16 cellular contexts compared by ENCODE assay signal in genomic region chr20:36238153-36238552, GRCh38. TPM values are rescaled to one million over a fixed set of nuclear protein-coding genes. Genes with fewer than 3 reads are reported as not detected.
DNase-seq lines count a peak whose midpoint lies in the region; ATAC-seq and TF ChIP-seq lines count a peak whose summit lies in the region.
"Had no signal": no experiment of that assay in that cellular context is flagged by ENCODE, and none has a peak within 500 bp of the region (broad histone marks: within the 10 kb centered on the region; RNA-seq: fewer than 3 reads in every experiment).

No MANE protein-coding gene starts in this region.

- H3K79me2 ChIP-seq in PC-3 (ENCODE audit: low read length) (peaks cover 66% of the 10 kb centered on the region), hepatocyte (peaks cover 65% of the 10 kb centered on the region)

- H3K36me3 Mint-ChIP-seq in activated naive CD4-positive, alpha-beta T cell treated with anti-CD3 and anti-CD28 coated beads, Interleukin-2, amount 50 U/mL, for 24 hours = peaks cover 8% of the 10 kb centered on the region
- peaks cover 3% of the 10 kb centered on the region for H3K36me3 Mint-ChIP-seq in type B pancreatic cell

- POLR2A ChIA-PET in PC-3 (lab: Charles Lee; ENCODE audit: unreplicated experiment) = no interaction called here

- TF ChIP-seq CTCF in PC-3 (conservative IDR thresholded peaks at IDR 0.05; ENCODE audit: low read depth, low read length) (no peak), hepatocyte (IDR thresholded peaks at IDR 0.05; ENCODE audit: poor library complexity) (no peak), type B pancreatic cell (conservative IDR thresholded peaks at IDR 0.05) (no peak), lower lobe of right lung (IDR thresholded peaks at IDR 0.05) (no peak)

- H3K4me1 ChIP-seq in PC-3 (ENCODE audit: insufficient read depth, low read length) = peaks cover 21% of the 10 kb centered on the region
- peaks cover 8% of the 10 kb centered on the region for H3K4me1 ChIP-seq in hepatocyte (ENCODE audit: insufficient read depth)
- H3K4me1 ChIP-seq in lower lobe of right lung = peaks cover 23% of the 10 kb centered on the region

- H3K4me3 Mint-ChIP-seq in activated naive CD4-positive, alpha-beta T cell treated with anti-CD3 and anti-CD28 coated beads, Interleukin-2, amount 50 U/mL, for 24 hours = peak overlapping the region; percentile 79
- H3K4me3 Mint-ChIP-seq in type B pancreatic cell = peak overlapping the region; percentile 54

- CTCF ChIA-PET in PC-3 (lab: Charles Lee) = no interaction called here

- no peak overlapping the region for H3K4me3 ChIP-seq in PC-3 (ENCODE audit: low read length)
- no peak overlapping the region for H3K4me3 ChIP-seq in hepatocyte
- no peak overlapping the region for H3K4me3 ChIP-seq in lower lobe of right lung
- H3K4me3 ChIP-seq: HAP-1 had no signal

- peak overlapping the region; percentile 23 for H3K4me2 ChIP-seq in PC-3 (ENCODE audit: low read length)
- peak overlapping the region; percentile 79 for H3K4me2 ChIP-seq in hepatocyte

- H3K36me3 ChIP-seq in PC-3 (ENCODE audit: low read depth, low read length) = peaks cover 17% of the 10 kb centered on the region; the same call in 1 of the 2 replicates
- no peaks in the 10 kb centered on the region for H3K36me3 ChIP-seq in hepatocyte (replicated peaks; ENCODE audit: insufficient read depth, low read depth)
- peaks cover 39% of the 10 kb centered on the region for H3K36me3 ChIP-seq in lower lobe of right lung

- DNase-seq in activated naive CD4-positive, alpha-beta T cell (lab: John Stamatoyannopoulos, UW) = no peak
- no peak for DNase-seq in PC-3
- DNase-seq in hepatocyte (ENCODE audit: low spot score) = no peak
- no peak for DNase-seq in type B pancreatic cell (ENCODE audit: extremely low spot score, unreplicated experiment)
- DNase-seq in lower lobe of right lung = no peak
- no peak for DNase-seq in glomerular visceral epithelial cell (ENCODE audit: extremely low spot score)
- DNase-seq: activated CD4-positive, alpha-beta T cell treated with anti-CD3 and anti-CD28 coated beads for 4 hours; cerebellar nuclear complex; foreskin fibroblast; Kasumi-1; NCI-H1930; stimulated activated CD4-positive, alpha-beta T cell treated with anti-CD3 and anti-CD28 coated beads, Interleukin-12 subunit alpha, Interleukin-12 subunit beta, amount 100 ng/mL, for 4 hours; substantia nigra had no signal

- intact Hi-C loops in PC-3 (cut with micrococcal nuclease) = no loop called here
- intact Hi-C loops in lower lobe of right lung (cut with DNase I) = no loop called here

- H3K27ac Mint-ChIP-seq in activated naive CD4-positive, alpha-beta T cell treated with anti-CD3 and anti-CD28 coated beads, Interleukin-2, amount 50 U/mL, for 24 hours = no peak overlapping the region
- H3K27ac Mint-ChIP-seq in type B pancreatic cell = no peak overlapping the region

- no peak overlapping the region for H3K9ac ChIP-seq in PC-3 (ENCODE audit: low read length)

- WGBS in hepatocyte (ENCODE audit: low lambda C conversion rate, missing lambda C conversion rate) = 94% methylated on average over 3 of the region's 3 CpGs

- H3K27me3 ChIP-seq in PC-3 (ENCODE audit: low read length) = no peaks in the 10 kb centered on the region
- H3K27me3 ChIP-seq in hepatocyte = no peaks in the 10 kb centered on the region
- no peaks in the 10 kb centered on the region for H3K27me3 ChIP-seq in lower lobe of right lung (ENCODE audit: low read depth)

- H3K4me1 Mint-ChIP-seq in activated naive CD4-positive, alpha-beta T cell treated with anti-CD3 and anti-CD28 coated beads, Interleukin-2, amount 50 U/mL, for 24 hours = peaks cover 48% of the 10 kb centered on the region
- H3K4me1 Mint-ChIP-seq in type B pancreatic cell (ENCODE audit: unreplicated experiment) = peaks cover 20% of the 10 kb centered on the region

- H2AFZ ChIP-seq in PC-3 (ENCODE audit: low read length) = no peak overlapping the region
- H2AFZ ChIP-seq in hepatocyte = no peak overlapping the region

- no peaks in the 10 kb centered on the region for H3K9me3 Mint-ChIP-seq in activated naive CD4-positive, alpha-beta T cell treated with anti-CD3 and anti-CD28 coated beads, Interleukin-2, amount 50 U/mL, for 24 hours
- no peaks in the 10 kb centered on the region for H3K9me3 Mint-ChIP-seq in type B pancreatic cell

- no peak for ATAC-seq in PC-3
- ATAC-seq in lower lobe of right lung = no peak
- no peak for ATAC-seq in GM21529 (IDR thresholded peaks at IDR 0.05; ENCODE audit: unreplicated experiment)

- no peaks in the 10 kb centered on the region for H3K27me3 Mint-ChIP-seq in activated naive CD4-positive, alpha-beta T cell treated with anti-CD3 and anti-CD28 coated beads, Interleukin-2, amount 50 U/mL, for 24 hours
- no peaks in the 10 kb centered on the region for H3K27me3 Mint-ChIP-seq in type B pancreatic cell

- no peaks in the 10 kb centered on the region for H3K9me2 ChIP-seq in PC-3 (replicated peaks; ENCODE audit: low read length)
- no peaks in the 10 kb centered on the region for H3K9me2 ChIP-seq in hepatocyte (replicated peaks; ENCODE audit: insufficient read depth)

- H3F3A ChIP-seq in PC-3 (ENCODE audit: low read length, unreplicated experiment) = no peaks in the 10 kb centered on the region

- H3K9me3 ChIP-seq in PC-3 (ENCODE audit: low read length) (no peaks in the 10 kb centered on the region), hepatocyte (ENCODE audit: low read depth) (no peaks in the 10 kb centered on the region), lower lobe of right lung (no peaks in the 10 kb centered on the region)
- H3K9me3 ChIP-seq: HAP-1 had no signal

- no peaks in the 10 kb centered on the region for H4K20me1 ChIP-seq in PC-3 (ENCODE audit: low read length)
- no peaks in the 10 kb centered on the region for H4K20me1 ChIP-seq in hepatocyte (ENCODE audit: insufficient read depth, poor library complexity, severe bottlenecking)

- BruUV-seq in PC-3 (replicated peaks; lab: Mats Ljungman, UMichigan) = no TSS peak

- H3K27ac ChIP-seq in PC-3 (ENCODE audit: low read length) = no peak overlapping the region
- no peak overlapping the region for H3K27ac ChIP-seq in hepatocyte
- no peak overlapping the region for H3K27ac ChIP-seq in lower lobe of right lung

RNA-seq across cellular contexts. Expression of gene AAR2, which starts 1.9 kb away (rescaled TPM):
- 39.4 and 41.1 TPM in 2 replicates for total RNA-seq in PC-3 (2014; rRNA removed)
- total RNA-seq in hepatocyte = 26.7 and 29.4 TPM in 2 replicates
- 34.6 and 36.7 TPM in 2 replicates for polyA plus RNA-seq in hepatocyte
- 23.8 and 27.0 TPM in 2 replicates for total RNA-seq in type B pancreatic cell (ENCODE audit: low replicate concordance)
- 23.7 TPM for total RNA-seq in lower lobe of right lung
